ENCODE assay signal across 14 cellular contexts in genomic region chr7:42128703-42129102, GRCh38.
DNase-seq lines count a peak whose midpoint lies in the region; ATAC-seq and TF ChIP-seq lines count a peak whose summit lies in the region.
"Had no signal": no experiment of that assay in that cellular context is flagged by ENCODE, and none has a peak within 500 bp of the region (broad histone marks: within the 10 kb centered on the region; RNA-seq: fewer than 3 reads in every experiment).

No MANE protein-coding gene starts in this region.

- H3K27me3 ChIP-seq in A673 (replicated peaks; ENCODE audit: insufficient read depth, low read depth, low read length, poor library complexity) (no peaks in the 10 kb centered on the region), GM23338 (ENCODE audit: insufficient read depth) (no peaks in the 10 kb centered on the region)
- H3K27me3 ChIP-seq: BLaER1, esophagus muscularis mucosa had no signal

- H3F3A ChIP-seq in GM23338 (replicated peaks; ENCODE audit: low read depth): no peaks in the 10 kb centered on the region

- intact Hi-C loops in A673 (cut with micrococcal nuclease; ENCODE audit: unreplicated experiment): no loop called here

- H3K27me3 Mint-ChIP-seq in GM23338 (ENCODE audit: insufficient read depth, low read depth, poor library complexity): no peaks in the 10 kb centered on the region

- H3K4me3 ChIP-seq in A673 (ENCODE audit: low read depth, low read length, poor library complexity, severe bottlenecking) (no peak overlapping the region), GM23338 (no peak overlapping the region), fibroblast of mammary gland (ENCODE audit: control insufficient read depth, low read depth, low read length) (no peak overlapping the region)
- H3K4me3 ChIP-seq: BLaER1, esophagus muscularis mucosa, left ventricle myocardium inferior, psoas muscle had no signal

- POLR2A ChIA-PET in A673 (lab: Charles Lee; ENCODE audit: low non-redundant PET): no interaction called here

- H3K27ac ChIP-seq in A673 (ENCODE audit: low read depth, low read length, poor library complexity, severe bottlenecking) (no peak overlapping the region), GM23338 (ENCODE audit: low read depth) (no peak overlapping the region)
- H3K27ac ChIP-seq: BLaER1, esophagus muscularis mucosa, left ventricle myocardium inferior, psoas muscle had no signal

- no peaks in the 10 kb centered on the region; the same call in 2 of the 3 replicates for H3K9me3 Mint-ChIP-seq in GM23338

- no peaks in the 10 kb centered on the region for H4K20me1 ChIP-seq in GM23338 (replicated peaks; ENCODE audit: insufficient read depth)
- H4K20me1 ChIP-seq: BLaER1 had no signal

- no peaks in the 10 kb centered on the region for H3K9me2 ChIP-seq in GM23338 (ENCODE audit: insufficient read depth)

- BruUV-seq in A673 (replicated peaks; lab: Mats Ljungman, UMichigan): no TSS peak

- CTCF ChIA-PET in A673 (lab: Charles Lee): no interaction called here

- no peak overlapping the region for H3K4me2 ChIP-seq in GM23338
- H3K4me2 ChIP-seq: BLaER1 had no signal

- TF ChIP-seq CTCF in A673 (conservative IDR thresholded peaks at IDR 0.05; ENCODE audit: low read depth, low read length) (peak; percentile 51), GM23338 (conservative IDR thresholded peaks at IDR 0.05; ENCODE audit: low read depth in 2 of 2) (peak; percentile 55 to 74), fibroblast of mammary gland (conservative IDR thresholded peaks at IDR 0.05; ENCODE audit: control insufficient read depth, insufficient read depth, low read depth, low read length) (peak; percentile 20)

- no peaks in the 10 kb centered on the region for H3K36me3 ChIP-seq in A673 (ENCODE audit: insufficient read depth, low read length, poor library complexity, severe bottlenecking)
- H3K36me3 ChIP-seq in GM23338 (ENCODE audit: insufficient read depth): no peaks in the 10 kb centered on the region
- H3K36me3 ChIP-seq: esophagus muscularis mucosa had no signal

- H3K4me1 ChIP-seq in A673 (ENCODE audit: insufficient read depth, low read length, poor library complexity, severe bottlenecking) (peaks cover 15% of the 10 kb centered on the region), GM23338 (ENCODE audit: insufficient read depth) (no peaks in the 10 kb centered on the region)
- H3K4me1 ChIP-seq: left ventricle myocardium inferior, psoas muscle had no signal

- H3K27ac Mint-ChIP-seq in GM23338: no peak overlapping the region

- peaks cover 6% of the 10 kb centered on the region; the same call in 2 of the 3 replicates for H3K36me3 Mint-ChIP-seq in GM23338 (ENCODE audit: low read depth)

- peaks cover 12% of the 10 kb centered on the region; the same call in 2 of the 3 replicates for H3K4me1 Mint-ChIP-seq in GM23338

- H3K4me3 Mint-ChIP-seq in GM23338: no peak overlapping the region

- no peak overlapping the region for H2AFZ ChIP-seq in GM23338

- H3K9me3 ChIP-seq in A673 (ENCODE audit: low read depth, low read length, poor library complexity, severe bottlenecking): peaks cover 3% of the 10 kb centered on the region

- ATAC-seq in GM23338: peak; percentile 45
- no peak for ATAC-seq in HG03045 (IDR thresholded peaks at IDR 0.05; ENCODE audit: unreplicated experiment)
- ATAC-seq: psoas muscle had no signal

- DNase-seq in A673 (ENCODE audit: low spot score) (peak; percentile 53), GM23338 (ENCODE audit: low spot score) (peak; percentile 45), RPMI7951 (ENCODE audit: low read depth) (peak; percentile 43), fibroblast of mammary gland (ENCODE audit: low read depth) (peak; percentile 38), UCSD-AML1 (lab: John Stamatoyannopoulos, UW; ENCODE audit: unreplicated experiment) (no peak), germinal center (ENCODE audit: low spot score) (no peak)
- DNase-seq in stimulated activated CD4-positive, alpha-beta T cell treated with anti-CD3 and anti-CD28 coated beads, Interleukin-4, amount 100 ng/mL, for 1 hour: no peak
- DNase-seq: anterior cingulate cortex, left ventricle myocardium inferior, psoas muscle, SW 1271 had no signal

- peaks cover 9% of the 10 kb centered on the region for H3K79me2 ChIP-seq in GM23338 (replicated peaks; ENCODE audit: insufficient read depth)

TF ChIP-seq in GM23338, 12 proteins besides CTCF, POLR2A, EP300 and RAD21:
- no peak for TF ChIP-seq STAT1 (IDR thresholded peaks at IDR 0.05; ENCODE audit: unreplicated experiment)
- TF ChIP-seq NANOG (IDR thresholded peaks at IDR 0.05; ENCODE audit: borderline replicate concordance): no peak
- no peak for TF ChIP-seq ZNF462 (CRISPR knock-in tag; IDR thresholded peaks at IDR 0.05)
- no peak for TF ChIP-seq POLR2AphosphoS5 (IDR thresholded peaks at IDR 0.05; ENCODE audit: low read depth)
- no peak for TF ChIP-seq JUNB (IDR thresholded peaks at IDR 0.05; ENCODE audit: unreplicated experiment)
- no peak for TF ChIP-seq ETS1 (IDR thresholded peaks at IDR 0.05)
- no peak for TF ChIP-seq ZNF114 (CRISPR knock-in tag; IDR thresholded peaks at IDR 0.05)
- no peak for TF ChIP-seq CREB1 (CRISPR knock-in tag; IDR thresholded peaks at IDR 0.05; ENCODE audit: low read depth)
- TF ChIP-seq EZH2 (IDR thresholded peaks at IDR 0.05; ENCODE audit: low read depth, unreplicated experiment): no peak

Comparison
In these comparisons a context has a peak if more than half of its experiments do, and no peak if none do; other contexts are left out.
1. DNase-seq: peak in A673 (single experiment), GM23338 (single experiment), RPMI7951 (single experiment) and fibroblast of mammary gland (single experiment); none in UCSD-AML1 (single experiment), stimulated activated CD4-positive, alpha-beta T cell treated with anti-CD3 and anti-CD28 coated beads, Interleukin-4, amount 100 ng/mL, for 1 hour (single experiment) and germinal center (single experiment).
2. Peak in every context shown above with its lines, with median percentiles within 50 percentile points of each other: CTCF ChIP-seq.